In genomic region chr16:12017583-12017982, GRCh38 we compare ENCODE assay signal across 24 cellular contexts. TPM values are rescaled to one million over a fixed set of nuclear protein-coding genes. Genes with fewer than 3 reads are reported as not detected.
DNase-seq lines count a peak whose midpoint lies in the region; ATAC-seq and TF ChIP-seq lines count a peak whose summit lies in the region.
"Had no signal": no experiment of that assay in that cellular context is flagged by ENCODE, and none has a peak within 500 bp of the region (broad histone marks: within the 10 kb centered on the region; RNA-seq: fewer than 3 reads in every experiment).

No MANE protein-coding gene starts in this region.

- H3K27me3 ChIP-seq in AG04450 (ENCODE audit: control insufficient read depth, insufficient read depth, low read length) (no peaks in the 10 kb centered on the region), lower lobe of right lung (ENCODE audit: low read depth) (no peaks in the 10 kb centered on the region)
- H3K27me3 ChIP-seq: left lung, neutrophil, right atrium auricular region, thyroid gland had no signal

- no peaks in the 10 kb centered on the region for H3K36me3 ChIP-seq in lower lobe of right lung
- H3K36me3 ChIP-seq: left lung, neutrophil, right atrium auricular region, thyroid gland had no signal

- ATAC-seq in lower lobe of right lung: no peak
- ATAC-seq in GM18520 (IDR thresholded peaks at IDR 0.05; ENCODE audit: unreplicated experiment): no peak
- ATAC-seq: A549; left lung; stimulated activated naive B cell treated with anti-CD40 and anti-IgM and Interleukin-4, amounts not matched to agents 10 μg/mL and 1 μg/mL and 100 μg/mL, for 72 hours had no signal

- H3K9me3 ChIP-seq in AG04450 (ENCODE audit: control insufficient read depth, insufficient read depth, low read length): no peaks in the 10 kb centered on the region
- no peaks in the 10 kb centered on the region for H3K9me3 ChIP-seq in lower lobe of right lung
- H3K9me3 ChIP-seq: A549, left lung, neutrophil, right atrium auricular region, thyroid gland had no signal

- POLR2A ChIA-PET in AG04450 (lab: Yijun Ruan, JAX): no interaction called here

- TF ChIP-seq CTCF in AG04450 (IDR thresholded peaks at IDR 0.05; ENCODE audit: low read depth, low read length) (no peak), lower lobe of right lung (IDR thresholded peaks at IDR 0.05) (no peak)

- H3K4me3 ChIP-seq in AG04450 (ENCODE audit: low read depth, low read length) (no peak overlapping the region), lower lobe of right lung (no peak overlapping the region)
- H3K4me3 ChIP-seq: A549, left lung, right atrium auricular region, thyroid gland had no signal

- H3K27ac ChIP-seq in AG04450 (ENCODE audit: low read depth, low read length) (peak overlapping the region; percentile 68), lower lobe of right lung (no peak overlapping the region)
- H3K27ac ChIP-seq: A549, left lung, neutrophil, right atrium auricular region, thyroid gland had no signal

- DNase-seq in AG04450 (ENCODE audit: low read depth, low spot score) (peak; percentile 26), HCEC 1CT (peak; percentile 25), astrocyte of the hippocampus (ENCODE audit: low read depth, low spot score) (peak; percentile 62), hepatic stellate cell (ENCODE audit: low spot score) (peak; percentile 59), NCI-H146 (lab: John Stamatoyannopoulos, UW) (no peak), lower lobe of right lung (no peak)
- no peak for DNase-seq in activated CD4-positive, alpha-beta T cell treated with anti-CD3 and anti-CD28 coated beads for 4 hours
- DNase-seq: activated CD4-positive, alpha-beta T cell treated with anti-CD3 and anti-CD28 coated beads for 1 hour; activated gamma-delta T cell; amygdala; endodermal cell; KG1; left lung; NCI-H1105; NCI-H526 treated with DMSO at 0.1 percent for 48 hours; SIG-M5; stimulated activated naive B cell treated with anti-CD40 and anti-IgM and Interleukin-4, amounts not matched to agents 10 μg/mL and 1 μg/mL and 100 μg/mL, for 72 hours; T-helper 9 cell; thyroid gland had no signal

- no peaks in the 10 kb centered on the region for H3K4me1 ChIP-seq in lower lobe of right lung
- H3K4me1 ChIP-seq: A549, left lung, thyroid gland had no signal

- CTCF ChIA-PET in AG04450 (lab: Charles Lee): no interaction called here

- intact Hi-C loops in lower lobe of right lung (cut with DNase I): no loop called here

RNA-seq across cellular contexts. Expression of gene SNX29, which starts 41.0 kb away (rescaled TPM):
- 11.6 and 13.5 TPM in 2 replicates for polyA plus RNA-seq in AG04450 (2011; rRNA removed)
- 44.9 and 57.9 TPM in 2 replicates for polyA minus RNA-seq in AG04450 (2011; rRNA and poly(A)+ RNA removed)
- 48.6 TPM for total RNA-seq in lower lobe of right lung

RNA-seq across cellular contexts. Expression of gene TNFRSF17, which starts 52.6 kb away (rescaled TPM):
- polyA plus RNA-seq in AG04450 (2011; rRNA removed): not detected in 2 replicates
- polyA minus RNA-seq in AG04450 (2011; rRNA and poly(A)+ RNA removed): not detected in 2 replicates
- total RNA-seq in lower lobe of right lung: 1.4 TPM
- total RNA-seq: cerebellum, endodermal cell, right atrium auricular region had no signal
- polyA plus RNA-seq: A549 had no signal

Comparison
In these comparisons a context has a peak if more than half of its experiments do, and no peak if none do; other contexts are left out.
1. DNase-seq: peak in AG04450 (single experiment), HCEC 1CT (single experiment), astrocyte of the hippocampus (single experiment) and hepatic stellate cell (single experiment); none in NCI-H146 (single experiment), lower lobe of right lung (single experiment) and activated CD4-positive, alpha-beta T cell treated with anti-CD3 and anti-CD28 coated beads for 4 hours (0 of 2).